21 cellular contexts compared by ENCODE assay signal in genomic region chr2:134288814-134289213, GRCh38. TPM values are rescaled to one million over a fixed set of nuclear protein-coding genes. Genes with fewer than 3 reads are reported as not detected.
DNase-seq lines count a peak whose midpoint lies in the region; ATAC-seq and TF ChIP-seq lines count a peak whose summit lies in the region.
"Had no signal": no experiment of that assay in that cellular context is flagged by ENCODE, and none has a peak within 500 bp of the region (broad histone marks: within the 10 kb centered on the region; RNA-seq: fewer than 3 reads in every experiment).

No MANE protein-coding gene starts in this region.

- no peaks in the 10 kb centered on the region for H4K20me1 ChIP-seq in Loucy (ENCODE audit: insufficient read depth, low read length, poor library complexity, severe bottlenecking)

- peaks cover 0 to 10% (median 0%) of the 10 kb centered on the region in 3 donors for H3K36me3 Mint-ChIP-seq in immature natural killer cell

- H3K4me3 Mint-ChIP-seq in immature natural killer cell = no peak overlapping the region
- H3K4me3 Mint-ChIP-seq: activated T-cell treated with anti-CD3 and anti-CD28 coated beads, Interleukin-2, amount 50 U/mL, for 72 hours had no signal

- WGBS in right cardiac atrium = 92% methylated on average over 3 of the region's 3 CpGs

- H3K4me1 Mint-ChIP-seq in immature natural killer cell = peaks cover 3 to 13% of the 10 kb centered on the region in 2 donors

- no peak overlapping the region for H2AFZ ChIP-seq in Loucy (ENCODE audit: low read length)

- intact Hi-C loops in right cardiac atrium (cut with DNase I) = no loop called here
- intact Hi-C loops in left ventricle myocardium inferior (cut with micrococcal nuclease) = no loop called here

- H3F3A ChIP-seq in Loucy (ENCODE audit: low read depth) = peaks cover 19% of the 10 kb centered on the region

- peaks cover 1 to 16% (median 15%) of the 10 kb centered on the region in 3 donors for H3K27me3 Mint-ChIP-seq in immature natural killer cell (ENCODE audit: low read depth in 3 of 3)

- H3K36me3 ChIP-seq in left ventricle myocardium inferior (no peaks in the 10 kb centered on the region), Loucy (ENCODE audit: insufficient read depth, low read length) (no peaks in the 10 kb centered on the region)
- H3K36me3 ChIP-seq: BE2C, brain microvascular endothelial cell, tibial nerve had no signal

- peaks cover 85% of the 10 kb centered on the region for H3K79me2 ChIP-seq in Loucy (ENCODE audit: insufficient read depth, low read length)

- H3K27ac Mint-ChIP-seq in immature natural killer cell = no peak overlapping the region
- H3K27ac Mint-ChIP-seq: activated T-cell treated with anti-CD3 and anti-CD28 coated beads, Interleukin-2, amount 50 U/mL, for 72 hours; T-helper 2 cell treated with Interferon-gamma antibody and Interleukin-4, amounts not matched to agents 5 μg/mL and 100 μg/mL, for 36 hours had no signal

- TF ChIP-seq CTCF in left ventricle myocardium inferior (IDR thresholded peaks at IDR 0.05; ENCODE audit: borderline replicate concordance) (no peak), Loucy (conservative IDR thresholded peaks at IDR 0.05; ENCODE audit: low read length) (no peak)

- peak overlapping the region; percentile 91 for H3K4me2 ChIP-seq in Loucy (ENCODE audit: low read depth, low read length, poor library complexity, severe bottlenecking)

- no peaks in the 10 kb centered on the region for H3K9me2 ChIP-seq in Loucy (replicated peaks; ENCODE audit: low read depth, low read length)

- H3K9ac ChIP-seq in Loucy (ENCODE audit: low read depth, low read length, poor library complexity, severe bottlenecking) = peak overlapping the region; percentile 72

- H3K9me3 ChIP-seq in right cardiac atrium (ENCODE audit: control insufficient read depth, low read length) = no peaks in the 10 kb centered on the region
- H3K9me3 ChIP-seq in left ventricle myocardium inferior (replicated peaks) = no peaks in the 10 kb centered on the region
- H3K9me3 ChIP-seq in Loucy (ENCODE audit: insufficient read depth, low read depth, low read length) = no peaks in the 10 kb centered on the region
- H3K9me3 ChIP-seq: BE2C, tibial nerve had no signal

- no peaks in the 10 kb centered on the region for H3K27me3 ChIP-seq in right cardiac atrium (ENCODE audit: control insufficient read depth, insufficient read depth)
- no peaks in the 10 kb centered on the region for H3K27me3 ChIP-seq in left ventricle myocardium inferior (ENCODE audit: low read depth)
- no peaks in the 10 kb centered on the region for H3K27me3 ChIP-seq in Loucy (ENCODE audit: insufficient read depth, low read length, poor library complexity, severe bottlenecking)
- H3K27me3 ChIP-seq: BE2C, brain microvascular endothelial cell, tibial nerve had no signal

- DNase-seq in right cardiac atrium = no peak
- no peak for DNase-seq in left ventricle myocardium inferior
- DNase-seq in immature natural killer cell = peak; percentile 59 to 65 (median 63)
- no peak for DNase-seq in NCI-H526 treated with DMSO at 0.1 percent for 48 hours (lab: John Stamatoyannopoulos, UW)
- DNase-seq: amniotic stem cell, BE2C, brain microvascular endothelial cell, Calu3, GOT3, IMR-90, NCI-H1105, NCI-H187 treated with DMSO at 0.1 percent for 48 hours, NCI-H2227 treated with DMSO at 0.1 percent for 48 hours, NCI-H69 had no signal

- H3K27ac ChIP-seq in right cardiac atrium (ENCODE audit: low read length) = no peak overlapping the region
- H3K27ac ChIP-seq in left ventricle myocardium inferior (replicated peaks) = no peak overlapping the region
- H3K27ac ChIP-seq: brain microvascular endothelial cell, tibial nerve had no signal

- ATAC-seq in right cardiac atrium = peak; percentile 20 to 30
- ATAC-seq in HG03460 (IDR thresholded peaks at IDR 0.05; ENCODE audit: unreplicated experiment) = no peak
- ATAC-seq in HG02884 (IDR thresholded peaks at IDR 0.05; ENCODE audit: unreplicated experiment) = no peak
- ATAC-seq: left lobe of liver had no signal

- no peaks in the 10 kb centered on the region for H3K9me3 Mint-ChIP-seq in immature natural killer cell
- H3K9me3 Mint-ChIP-seq: activated T-cell treated with anti-CD3 and anti-CD28 coated beads, Interleukin-2, amount 50 U/mL, for 72 hours; T-helper 2 cell treated with Interferon-gamma antibody and Interleukin-4, amounts not matched to agents 5 μg/mL and 100 μg/mL, for 36 hours had no signal

- H3K4me1 ChIP-seq in right cardiac atrium (ENCODE audit: control insufficient read depth, insufficient read depth, low read length) (peaks cover 12% of the 10 kb centered on the region), left ventricle myocardium inferior (peaks cover 69% of the 10 kb centered on the region), Loucy (ENCODE audit: insufficient read depth, low read length, poor library complexity, severe bottlenecking) (peaks cover 91% of the 10 kb centered on the region)
- H3K4me1 ChIP-seq: BE2C had no signal

- no peak overlapping the region for H3K4me3 ChIP-seq in right cardiac atrium (ENCODE audit: low read length)
- no peak overlapping the region for H3K4me3 ChIP-seq in left ventricle myocardium inferior
- H3K4me3 ChIP-seq in Loucy (ENCODE audit: low read length, poor library complexity, severe bottlenecking) = peak overlapping the region; percentile 64
- H3K4me3 ChIP-seq: tibial nerve had no signal

RNA-seq across cellular contexts. Expression of gene MGAT5, which starts 34.9 kb away (rescaled TPM):
- total RNA-seq in right cardiac atrium (100 to 1,000 TPM; 112 to 156 (median 134) TPM), left ventricle myocardium inferior (98.7 TPM)
- polyA plus RNA-seq in right cardiac atrium (29.0 TPM), immature natural killer cell (1 to 10 TPM; 2.2 to 7.3 (median 4.0) TPM)

Comparison
In these comparisons a context has a peak if more than half of its experiments do, and no peak if none do; other contexts are left out.
1. ATAC-seq: peak in right cardiac atrium (2 of 2); none in HG03460 (single experiment) and HG02884 (single experiment).
2. DNase-seq: peak in immature natural killer cell (3 of 3); none in right cardiac atrium (0 of 3), left ventricle myocardium inferior (single experiment) and NCI-H526 treated with DMSO at 0.1 percent for 48 hours (single experiment).